1 cellular context compared by ENCODE assay signal in the genomic region with DNA sequence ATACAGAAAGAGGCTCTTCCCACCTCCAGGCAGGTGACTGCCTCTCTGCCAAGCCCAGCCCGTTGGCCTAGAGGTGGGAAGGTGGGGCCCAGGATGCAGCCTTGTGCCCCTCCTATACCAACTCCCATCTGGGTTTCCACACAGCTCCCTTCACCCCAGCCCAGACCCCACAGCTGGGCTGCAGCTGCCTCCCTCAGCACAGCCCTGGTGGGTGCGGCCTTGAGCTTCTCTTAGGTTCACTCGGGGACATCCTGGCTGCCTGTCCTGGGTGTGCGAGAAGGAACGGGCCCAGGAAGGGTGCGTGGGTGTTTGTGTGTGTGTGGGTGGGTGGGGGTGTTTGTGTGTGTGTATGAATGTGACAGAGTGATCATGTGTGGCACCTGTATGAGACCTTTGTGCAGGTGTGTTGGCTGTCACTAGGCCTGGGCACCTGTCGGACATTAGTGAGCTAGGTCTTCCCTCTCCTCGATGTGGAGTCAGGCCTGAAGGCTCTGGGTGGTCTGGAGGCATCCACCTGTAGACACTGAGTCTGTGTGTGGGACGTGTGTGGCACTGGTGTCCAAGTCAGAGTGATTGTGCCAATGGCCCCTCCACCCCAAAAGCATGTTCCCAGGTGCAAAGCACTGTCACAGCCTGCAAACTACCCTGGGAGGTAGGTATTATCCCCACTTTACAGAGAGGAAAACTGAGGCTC.
TF ChIP-seq lines count a peak whose summit lies in the region.

No MANE protein-coding gene starts in this region.

TF ChIP-seq in SK-N-SH treated with all-trans-retinoic acid at 6 μM for 48 hours, 23 proteins besides CTCF, POLR2A, EP300 and RAD21 (continued from another document):
- TF ChIP-seq, protein P1, sequence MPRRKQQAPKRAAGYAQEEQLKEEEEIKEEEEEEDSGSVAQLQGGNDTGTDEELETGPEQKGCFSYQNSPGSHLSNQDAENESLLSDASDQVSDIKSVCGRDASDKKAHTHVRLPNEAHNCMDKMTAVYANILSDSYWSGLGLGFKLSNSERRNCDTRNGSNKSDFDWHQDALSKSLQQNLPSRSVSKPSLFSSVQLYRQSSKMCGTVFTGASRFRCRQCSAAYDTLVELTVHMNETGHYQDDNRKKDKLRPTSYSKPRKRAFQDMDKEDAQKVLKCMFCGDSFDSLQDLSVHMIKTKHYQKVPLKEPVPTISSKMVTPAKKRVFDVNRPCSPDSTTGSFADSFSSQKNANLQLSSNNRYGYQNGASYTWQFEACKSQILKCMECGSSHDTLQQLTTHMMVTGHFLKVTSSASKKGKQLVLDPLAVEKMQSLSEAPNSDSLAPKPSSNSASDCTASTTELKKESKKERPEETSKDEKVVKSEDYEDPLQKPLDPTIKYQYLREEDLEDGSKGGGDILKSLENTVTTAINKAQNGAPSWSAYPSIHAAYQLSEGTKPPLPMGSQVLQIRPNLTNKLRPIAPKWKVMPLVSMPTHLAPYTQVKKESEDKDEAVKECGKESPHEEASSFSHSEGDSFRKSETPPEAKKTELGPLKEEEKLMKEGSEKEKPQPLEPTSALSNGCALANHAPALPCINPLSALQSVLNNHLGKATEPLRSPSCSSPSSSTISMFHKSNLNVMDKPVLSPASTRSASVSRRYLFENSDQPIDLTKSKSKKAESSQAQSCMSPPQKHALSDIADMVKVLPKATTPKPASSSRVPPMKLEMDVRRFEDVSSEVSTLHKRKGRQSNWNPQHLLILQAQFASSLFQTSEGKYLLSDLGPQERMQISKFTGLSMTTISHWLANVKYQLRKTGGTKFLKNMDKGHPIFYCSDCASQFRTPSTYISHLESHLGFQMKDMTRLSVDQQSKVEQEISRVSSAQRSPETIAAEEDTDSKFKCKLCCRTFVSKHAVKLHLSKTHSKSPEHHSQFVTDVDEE (CRISPR knock-in tag; IDR thresholded peaks at IDR 0.05) = no peak
- TF ChIP-seq TOX (CRISPR knock-in tag; IDR thresholded peaks at IDR 0.05; ENCODE audit: borderline replicate concordance) = no peak
- no peak for TF ChIP-seq ESRRG (CRISPR knock-in tag; IDR thresholded peaks at IDR 0.05)
- no peak for TF ChIP-seq ZNF565 (CRISPR knock-in tag; conservative IDR thresholded peaks at IDR 0.05; ENCODE audit: low read depth)
